Comparison of ENCODE assay signal across 25 cellular contexts in the genomic region with DNA sequence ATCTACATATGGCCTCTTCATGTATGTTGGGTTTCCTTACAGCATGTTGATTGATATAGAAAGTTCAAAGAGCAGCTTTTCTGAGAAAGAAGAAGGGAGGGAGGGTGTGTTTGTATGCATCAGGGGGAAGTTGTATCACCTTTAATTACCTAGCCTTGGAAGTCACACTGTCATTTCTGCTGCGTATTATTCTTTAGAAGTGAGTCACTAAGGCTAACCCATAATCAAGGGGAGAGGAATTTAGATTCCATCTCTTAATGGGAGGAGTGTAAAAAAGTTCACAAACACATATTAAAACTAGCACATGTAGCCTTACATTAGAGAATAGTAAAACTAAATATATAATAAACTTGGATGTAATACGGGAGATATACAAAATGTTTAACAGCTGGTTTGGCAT.
"Had no signal": no experiment of that assay in that cellular context is flagged by ENCODE, and none has a peak within 500 bp of the region (broad histone marks: within the 10 kb centered on the region; RNA-seq: fewer than 3 reads in every experiment).

No MANE protein-coding gene starts in this region.

- H3K27me3 Mint-ChIP-seq: activated CD4-positive, alpha-beta T cell treated with anti-CD3 and anti-CD28 coated beads, Interleukin-2, amount 10 ng/mL, durations not matched to agents 7 days and 5 days; activated CD8-positive, alpha-beta T cell treated with anti-CD3 and anti-CD28 coated beads for 36 hours; activated naive CD8-positive, alpha-beta T cell; progenitor cell of endocrine pancreas had no signal

- H3K9me3 Mint-ChIP-seq: activated CD4-positive, alpha-beta T cell treated with anti-CD3 and anti-CD28 coated beads, Interleukin-2, amount 10 ng/mL, durations not matched to agents 7 days and 5 days; activated CD8-positive, alpha-beta T cell treated with anti-CD3 and anti-CD28 coated beads for 36 hours had no signal

- FAIRE-seq: colon, kidney, urothelium cell line had no signal

- H3K4me3 Mint-ChIP-seq: activated CD4-positive, alpha-beta T cell treated with anti-CD3 and anti-CD28 coated beads, Interleukin-2, amount 10 ng/mL, durations not matched to agents 7 days and 5 days; activated CD8-positive, alpha-beta T cell treated with anti-CD3 and anti-CD28 coated beads for 36 hours; activated naive CD8-positive, alpha-beta T cell; nephron had no signal

- H3K36me3 Mint-ChIP-seq: activated naive CD8-positive, alpha-beta T cell had no signal

- DNase-seq: activated CD4-positive, alpha-beta T cell treated with anti-CD3 and anti-CD28 coated beads, Interleukin-2, amount 10 ng/mL, durations not matched to agents 7 days and 5 days; activated CD4-positive, CD25-positive, alpha-beta regulatory T cell treated with anti-CD3 and anti-CD28 coated beads, Interleukin-2, amount 50 U/mL, for 72 hours; activated CD8-positive, alpha-beta T cell treated with anti-CD3 and anti-CD28 coated beads for 36 hours; activated naive CD4-positive, alpha-beta T cell treated with Interleukin-2 at 50 U/mL for 16 hours; activated T-cell treated with anti-CD3 and anti-CD28 coated beads, Interleukin-2, amount 50 U/mL, for 48 hours; anterior cingulate cortex; dermis blood vessel endothelial cell; effector CD4-positive, alpha-beta T cell; gastrocnemius medialis; glutamatergic neuron; kidney; left colon; mammary epithelial cell; ovary; right lobe of liver; stimulated activated CD4-positive, alpha-beta T cell treated with anti-CD3 and anti-CD28 coated beads, Interleukin-12 subunit alpha, Interleukin-12 subunit beta, amount 100 ng/mL, for 4 hours; stimulated activated CD4-positive, alpha-beta T cell treated with anti-CD3 and anti-CD28 coated beads, Interleukin-4, amount 100 ng/mL, for 1 hour; stimulated activated naive CD8-positive, alpha-beta T cell treated with anti-CD3 and anti-CD28 coated beads, Interleukin-15, Interleukin-2, amounts not matched to agents 100 U/mL and 50 U/mL, for 24 hours; testis; transverse colon had no signal

- ATAC-seq: activated CD8-positive, alpha-beta T cell treated with anti-CD3 and anti-CD28 coated beads for 36 hours; gastrocnemius medialis; left colon; right lobe of liver; stimulated activated naive CD8-positive, alpha-beta T cell treated with anti-CD3 and anti-CD28 coated beads, Interleukin-15, Interleukin-2, amounts not matched to agents 100 U/mL and 50 U/mL, for 24 hours had no signal

- H3K4me1 Mint-ChIP-seq: activated CD4-positive, alpha-beta T cell treated with anti-CD3 and anti-CD28 coated beads, Interleukin-2, amount 10 ng/mL, durations not matched to agents 7 days and 5 days had no signal

- H3K27ac Mint-ChIP-seq: activated CD4-positive, alpha-beta T cell treated with anti-CD3 and anti-CD28 coated beads, Interleukin-2, amount 10 ng/mL, durations not matched to agents 7 days and 5 days; activated CD8-positive, alpha-beta T cell treated with anti-CD3 and anti-CD28 coated beads for 36 hours; activated naive CD8-positive, alpha-beta T cell; progenitor cell of endocrine pancreas had no signal
